22 cellular contexts compared by ENCODE assay signal in the genomic region with DNA sequence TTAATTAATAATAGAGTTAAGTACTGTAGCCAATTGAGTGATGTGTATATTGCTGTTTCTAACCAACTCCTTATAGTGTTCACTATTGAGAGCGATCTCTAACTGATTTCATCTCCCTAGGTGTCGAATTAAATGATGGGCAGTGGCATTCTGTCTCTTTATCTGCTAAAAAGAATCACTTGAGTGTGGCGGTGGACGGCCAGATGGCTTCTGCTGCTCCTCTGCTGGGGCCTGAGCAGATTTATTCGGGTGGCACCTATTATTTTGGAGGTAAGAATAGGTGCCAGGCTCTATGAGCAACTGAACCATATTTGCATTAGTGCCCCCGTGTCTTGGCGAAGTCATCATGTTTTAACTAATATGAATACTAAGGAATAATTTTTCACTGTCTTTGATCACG.
"Had no signal": no experiment of that assay in that cellular context is flagged by ENCODE, and none has a peak within 500 bp of the region (broad histone marks: within the 10 kb centered on the region; RNA-seq: fewer than 3 reads in every experiment).

No MANE protein-coding gene starts in this region.

- DNase-seq: colonic mucosa; cortex of kidney; effector CD8-positive, alpha-beta T cell; effector memory CD8-positive, alpha-beta T cell; endodermal cell; erythroblast; esophagus squamous epithelium; foreskin fibroblast; foreskin melanocyte; gastrocnemius medialis; glutamatergic neuron; head of caudate nucleus; heart right ventricle; hippocampal formation; left cardiac atrium; left lung; left ventricle myocardium superior; lower lobe of right lung; mesenchymal stem cell; mucosa of descending colon; naive B cell had no signal

- ATAC-seq: effector memory CD8-positive, alpha-beta T cell; esophagus mucosa; gastrocnemius medialis; heart right ventricle; left cardiac atrium; left lung; left ventricle myocardium superior; lower lobe of right lung; mucosa of descending colon had no signal
